8 cellular contexts compared by ENCODE assay signal in the genomic region with DNA sequence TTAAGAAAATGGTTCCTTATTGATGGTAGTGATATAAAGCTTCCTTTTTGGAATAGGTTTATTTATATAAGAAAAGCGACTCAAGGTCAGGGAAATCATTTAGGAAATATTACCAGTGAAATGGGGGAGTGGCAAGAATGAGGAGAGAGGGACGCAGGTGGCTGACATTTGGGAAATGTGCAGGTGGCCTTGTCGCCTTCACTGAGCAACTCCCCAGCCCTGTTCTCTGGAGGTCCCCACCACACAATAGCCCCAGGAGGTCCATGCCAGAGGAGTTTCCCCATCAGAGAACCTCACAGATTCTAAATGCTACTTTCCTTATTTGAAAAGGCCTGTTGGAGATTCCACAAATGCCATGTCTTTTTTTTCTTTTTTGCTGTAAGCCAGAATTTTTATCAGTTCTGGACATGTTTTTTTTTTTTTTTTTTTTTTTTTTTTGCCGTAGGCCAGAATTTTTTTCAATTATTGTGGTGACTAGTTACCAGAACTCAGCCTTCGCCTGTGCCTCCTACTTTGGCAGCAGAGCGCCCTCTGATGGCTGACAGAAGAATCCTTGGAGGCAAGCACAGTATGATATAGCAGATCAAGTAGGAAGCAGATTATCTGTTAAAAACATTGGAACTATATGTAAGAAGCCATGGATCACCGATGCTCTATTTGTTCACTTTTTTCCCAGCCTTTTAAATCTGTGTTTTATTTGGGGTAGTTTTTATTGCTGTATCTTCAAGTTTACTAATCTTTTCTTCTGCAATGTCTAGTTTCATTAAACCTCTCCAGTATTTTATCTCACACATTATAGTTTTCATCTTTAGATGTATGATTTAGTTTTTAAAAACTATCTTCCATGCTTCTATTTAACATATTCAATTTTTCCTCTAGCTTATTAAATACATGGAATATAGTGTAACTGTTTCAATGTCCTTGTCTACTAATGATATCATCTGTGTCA. TPM values are rescaled to one million over a fixed set of nuclear protein-coding genes. Genes with fewer than 3 reads are reported as not detected.
DNase-seq lines count a peak whose midpoint lies in the region; ATAC-seq and TF ChIP-seq lines count a peak whose summit lies in the region.

No MANE protein-coding gene starts in this region.

- no peak overlapping the region for H3K4me3 ChIP-seq in AG09309 (ENCODE audit: control insufficient read depth, low read depth, low read length)

- ATAC-seq in GM18907 (IDR thresholded peaks at IDR 0.05; ENCODE audit: unreplicated experiment) (peak; percentile 65), HG02973 (IDR thresholded peaks at IDR 0.05; ENCODE audit: unreplicated experiment) (no peak)
- peak; percentile 55 to 68 for ATAC-seq in activated naive CD4-positive, alpha-beta T cell treated with anti-CD3 and anti-CD28 coated beads, Interleukin-2, amount 50 U/mL, for 72 hours

- intact Hi-C loops in head of caudate nucleus (cut with DNase I): no loop called here

- no peaks in the 10 kb centered on the region for H3K9me3 Mint-ChIP-seq in activated naive CD4-positive, alpha-beta T cell treated with anti-CD3 and anti-CD28 coated beads, Interleukin-2, amount 50 U/mL, for 72 hours

- peak; percentile 79 for TF ChIP-seq CTCF in AG09309 (IDR thresholded peaks at IDR 0.05; ENCODE audit: control insufficient read depth, insufficient read depth, low read depth, low read length, missing control alignments)

- H3K27ac Mint-ChIP-seq in activated naive CD4-positive, alpha-beta T cell treated with anti-CD3 and anti-CD28 coated beads, Interleukin-2, amount 50 U/mL, for 72 hours: no peak overlapping the region

- peaks cover 0 to 2% of the 10 kb centered on the region in 2 donors for H3K36me3 Mint-ChIP-seq in activated naive CD4-positive, alpha-beta T cell treated with anti-CD3 and anti-CD28 coated beads, Interleukin-2, amount 50 U/mL, for 72 hours

- DNase-seq in AG09309 (ENCODE audit: low read depth) (peak; percentile 23), M059J (ENCODE audit: low read depth) (peak; percentile 32), SK-N-DZ (ENCODE audit: low spot score) (peak; percentile 24), head of caudate nucleus (peak; percentile 40 to 90 (median 75)), retina (peak; percentile 58)
- DNase-seq in activated naive CD4-positive, alpha-beta T cell treated with anti-CD3 and anti-CD28 coated beads, Interleukin-2, amount 50 U/mL, for 72 hours (ENCODE audit: low spot score in 2 of 2): peak in 1 of 2 donors; percentile 77

RNA-seq across cellular contexts. Expression of gene OPALIN, which starts 18.6 kb away (rescaled TPM):
- not detected in 2 replicates for total RNA-seq in M059J (2014; rRNA removed; shearing (Covaris generic))
- not detected in 2 replicates for polyA plus RNA-seq in SK-N-DZ (2014; cell fraction: cytosol; rRNA removed)
- polyA plus RNA-seq in SK-N-DZ (2014; cell fraction: nucleus; rRNA removed): not detected in 2 replicates
- total RNA-seq in activated naive CD4-positive, alpha-beta T cell treated with anti-CD3 and anti-CD28 coated beads, Interleukin-2, amount 50 U/mL, for 72 hours: not detected

RNA-seq across cellular contexts. Expression of gene DNTT, which starts 36.0 kb away (rescaled TPM):
- not detected in 2 replicates for total RNA-seq in M059J (2014; rRNA removed; shearing (Covaris generic))
- not detected in 2 replicates for polyA plus RNA-seq in SK-N-DZ (2014; cell fraction: cytosol; rRNA removed)
- polyA plus RNA-seq in SK-N-DZ (2014; cell fraction: nucleus; rRNA removed): not detected in 2 replicates
- under 1 TPM in 1 of 2 donors, not detected in 1; 0.18 TPM for total RNA-seq in activated naive CD4-positive, alpha-beta T cell treated with anti-CD3 and anti-CD28 coated beads, Interleukin-2, amount 50 U/mL, for 72 hours
